In genomic region chr15:77959094-77959879, GRCh38 we compare ENCODE assay signal across 7 cellular contexts.
DNase-seq lines count a peak whose midpoint lies in the region; ATAC-seq and TF ChIP-seq lines count a peak whose summit lies in the region.

No MANE protein-coding gene starts in this region.

- peak; percentile 95 for TF ChIP-seq CTCF in GM12873 (IDR thresholded peaks at IDR 0.05; ENCODE audit: insufficient read depth, low read depth, low read length, missing control alignments)

- DNase-seq in NCI-H510A (lab: John Stamatoyannopoulos, UW) = peak; percentile 8
- DNase-seq in activated CD4-positive, alpha-beta T cell treated with anti-CD3 and anti-CD28 coated beads, Interleukin-2, amount 50 U/mL, for 24 hours (ENCODE audit: low read depth in 1 of 2, low spot score in 1 of 2) = peak; percentile 63 to 65
- DNase-seq in dermis microvascular lymphatic vessel endothelial cell (ENCODE audit: low read depth in 2 of 2) = peak; percentile 26 to 65
- DNase-seq in lung microvascular endothelial cell (ENCODE audit: low read depth in 2 of 2) = peak; percentile 59 to 76
- peak; percentile 61 to 67 (median 62) for DNase-seq in stimulated activated CD4-positive, alpha-beta T cell treated with anti-CD3 and anti-CD28 coated beads, TNF-alpha, amount 100 ng/mL, for 48 hours (ENCODE audit: low read depth in 3 of 3)

- ATAC-seq in HG02938 (IDR thresholded peaks at IDR 0.05; ENCODE audit: unreplicated experiment) = peak; percentile 71

Comparison
In these comparisons a context has a peak if more than half of its experiments do, and no peak if none do; other contexts are left out.
1. Peak in every context shown above with its lines: DNase-seq and ATAC-seq.
2. DNase-seq: peak in every context shown above with its lines; median percentile 68 in lung microvascular endothelial cell; 64 in activated CD4-positive, alpha-beta T cell treated with anti-CD3 and anti-CD28 coated beads, Interleukin-2, amount 50 U/mL, for 24 hours; 62 in stimulated activated CD4-positive, alpha-beta T cell treated with anti-CD3 and anti-CD28 coated beads, TNF-alpha, amount 100 ng/mL, for 48 hours; 46 in dermis microvascular lymphatic vessel endothelial cell; 8 in NCI-H510A.